In genomic region chr12:118183711-118184110, GRCh38 we compare ENCODE assay signal across 1 cellular context.
TF ChIP-seq lines count a peak whose summit lies in the region.

No MANE protein-coding gene starts in this region.

TF ChIP-seq in SK-N-SH, 30 proteins besides CTCF, POLR2A, EP300 and RAD21:
- no peak for TF ChIP-seq TCF12 (IDR thresholded peaks at IDR 0.05)
- peak; percentile 68 for TF ChIP-seq NFIC (IDR thresholded peaks at IDR 0.05; ENCODE audit: borderline replicate concordance)
- no peak for TF ChIP-seq RFX5 (IDR thresholded peaks at IDR 0.05; ENCODE audit: low read length)
- no peak for TF ChIP-seq MEF2A (IDR thresholded peaks at IDR 0.05; ENCODE audit: borderline replicate concordance, low read depth)
- TF ChIP-seq SMC3 (IDR thresholded peaks at IDR 0.05; ENCODE audit: low read depth, low read length) = no peak
